In the genomic region with DNA sequence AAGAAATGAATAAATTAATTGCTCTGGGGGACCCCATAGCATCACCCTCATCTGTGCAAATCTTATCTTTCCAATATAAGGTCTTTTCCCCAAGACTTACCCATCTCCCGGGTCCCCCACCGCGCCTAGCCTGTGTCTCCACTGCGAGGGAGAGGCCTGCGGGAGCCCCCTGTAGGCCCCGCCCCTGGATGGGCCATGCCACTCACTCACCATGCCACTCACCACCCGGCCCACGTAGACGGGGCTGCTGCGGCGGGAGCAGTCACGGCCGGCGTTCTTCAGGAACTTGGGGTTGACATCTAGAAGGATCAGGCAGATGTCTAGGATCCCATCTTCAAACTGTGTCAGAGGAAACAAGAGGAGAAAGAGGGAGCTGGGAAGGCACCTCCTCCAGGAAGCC, we compare ENCODE assay signal across 1 cellular context.
TF ChIP-seq lines count a peak whose summit lies in the region.

No MANE protein-coding gene starts in this region.

TF ChIP-seq in GM23338, 12 proteins besides CTCF, POLR2A, EP300 and RAD21 (continued from another document):
- TF ChIP-seq ZNF462 (CRISPR knock-in tag; IDR thresholded peaks at IDR 0.05), result no peak
- TF ChIP-seq NANOG (IDR thresholded peaks at IDR 0.05; ENCODE audit: borderline replicate concordance), result no peak
- no peak for TF ChIP-seq STAT1 (IDR thresholded peaks at IDR 0.05; ENCODE audit: unreplicated experiment)
- no peak for TF ChIP-seq ZNF331 (CRISPR knock-in tag; IDR thresholded peaks at IDR 0.05; ENCODE audit: low read depth)
- TF ChIP-seq CREB1 (CRISPR knock-in tag; IDR thresholded peaks at IDR 0.05; ENCODE audit: low read depth), result no peak
